Comparison of ENCODE assay signal across 8 cellular contexts in the genomic region with DNA sequence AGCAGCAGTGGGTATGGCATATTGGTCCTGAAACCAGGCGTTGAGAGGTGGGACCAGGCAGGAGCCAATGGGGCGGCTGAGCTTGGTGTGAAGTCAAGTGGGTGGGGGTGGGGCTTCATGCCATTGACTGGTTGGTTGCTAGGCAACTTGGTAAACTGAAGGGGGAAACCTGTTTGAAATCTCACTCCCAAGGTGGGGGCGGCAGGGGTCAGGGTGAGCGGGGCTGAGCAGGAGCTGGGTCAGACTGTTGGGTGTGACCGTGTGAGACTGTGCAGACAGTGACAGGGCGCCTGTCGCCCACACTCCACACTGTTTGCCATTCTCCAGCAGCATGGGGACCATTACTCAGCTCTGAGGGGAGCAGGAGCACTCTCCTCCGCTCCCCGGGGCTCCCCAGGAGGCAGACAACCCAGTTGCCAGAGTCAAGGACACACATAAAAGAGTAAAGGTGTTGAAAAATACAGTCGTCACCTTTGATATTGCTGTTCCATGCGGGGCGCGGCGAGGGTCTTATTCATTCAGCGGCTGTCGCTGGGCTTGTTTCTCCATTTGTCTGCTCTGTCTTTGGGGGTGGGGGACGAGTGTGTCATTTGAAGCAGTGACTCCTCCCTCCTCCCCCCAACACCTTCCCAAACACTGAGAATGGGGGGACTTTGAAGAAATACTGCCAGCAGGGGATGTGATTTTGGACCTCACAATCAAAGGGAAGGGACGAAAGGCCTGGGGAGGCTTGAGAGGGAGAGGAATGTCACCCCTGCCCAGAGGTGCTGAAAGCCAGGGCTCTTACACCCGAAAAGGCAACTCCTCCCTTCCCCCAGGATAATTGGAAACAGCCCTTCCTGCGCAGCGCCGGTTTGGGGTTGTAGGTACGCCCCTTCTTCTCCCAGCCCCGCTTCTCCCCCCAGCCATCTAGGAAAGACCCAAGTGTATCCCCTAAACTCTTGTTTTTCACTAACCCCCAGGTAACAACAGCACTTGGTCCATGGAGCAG. TPM values are rescaled to one million over a fixed set of nuclear protein-coding genes. Genes with fewer than 3 reads are reported as not detected.
DNase-seq lines count a peak whose midpoint lies in the region; ATAC-seq and TF ChIP-seq lines count a peak whose summit lies in the region.

No MANE protein-coding gene starts in this region.

- H3K9me3 ChIP-seq in mucosa of descending colon = no peaks in the 10 kb centered on the region

- intact Hi-C loops in mucosa of descending colon (cut with DNase I, micrococcal nuclease) = no loop called here

- no peaks in the 10 kb centered on the region for H3K36me3 ChIP-seq in mucosa of descending colon (ENCODE audit: low read depth)

- TF ChIP-seq CTCF in choroid plexus epithelial cell (conservative IDR thresholded peaks at IDR 0.05; ENCODE audit: low read depth, low read length) (no peak), mucosa of descending colon (IDR thresholded peaks at IDR 0.05) (no peak)

- no peak overlapping the region for H3K4me3 ChIP-seq in choroid plexus epithelial cell (ENCODE audit: low read depth, low read length)
- no peak overlapping the region for H3K4me3 ChIP-seq in mucosa of descending colon

- DNase-seq in Daoy (ENCODE audit: low read depth) (peak; percentile 82), NCI-H2227 (lab: John Stamatoyannopoulos, UW; ENCODE audit: unreplicated experiment) (peak; percentile 89), choroid plexus epithelial cell (ENCODE audit: low read depth) (peak; percentile 72), mucosa of descending colon (no peak), NK-92 (lab: John Stamatoyannopoulos, UW; ENCODE audit: unreplicated experiment) (no peak), epidermal melanocyte (ENCODE audit: insufficient read length, low spot score) (no peak)
- DNase-seq in activated CD4-positive, alpha-beta T cell treated with anti-CD3 and anti-CD28 coated beads, Interleukin-2, amount 50 U/mL, for 4 hours = no peak

- peaks cover 4% of the 10 kb centered on the region for H3K4me1 ChIP-seq in mucosa of descending colon (ENCODE audit: low read depth)

- peak; percentile 37 for ATAC-seq in mucosa of descending colon
- no peak for ATAC-seq in GM18858 (IDR thresholded peaks at IDR 0.05; ENCODE audit: unreplicated experiment)

RNA-seq across cellular contexts. Expression of gene EFNB3, which starts 1.1 kb away (rescaled TPM):
- 1.0 and 2.1 TPM in 2 replicates for total RNA-seq in Daoy (2014; rRNA removed; shearing (Covaris generic))
- total RNA-seq in mucosa of descending colon = 1 to 10 TPM in 1 of 3 donors, under 1 TPM in 2; 0.31 to 1.3 (median 0.35) TPM

RNA-seq across cellular contexts. Expression of gene DNAH2, which starts 13.7 kb away (rescaled TPM):
- under 0.01 TPM in 1 of 2 replicates, not detected in the other for total RNA-seq in Daoy (2014; rRNA removed; shearing (Covaris generic))
- under 1 TPM; 0.19 to 0.70 (median 0.29) TPM for total RNA-seq in mucosa of descending colon

RNA-seq across cellular contexts. Expression of gene WRAP53, which starts 15.6 kb away (rescaled TPM):
- total RNA-seq in Daoy (2014; rRNA removed; shearing (Covaris generic)) = 33.7 and 41.4 TPM in 2 replicates
- total RNA-seq in mucosa of descending colon = 1 to 10 TPM; 5.1 to 9.9 (median 5.8) TPM

RNA-seq across cellular contexts. Expression of gene TP53, which starts 16.6 kb away (rescaled TPM):
- total RNA-seq in Daoy (2014; rRNA removed; shearing (Covaris generic)) = 47.8 and 70.9 TPM in 2 replicates
- total RNA-seq in mucosa of descending colon = 10 to 100 TPM; 33.9 to 75.2 (median 57.0) TPM

RNA-seq across cellular contexts. Expression of gene ATP1B2, which starts 53.2 kb away (rescaled TPM):
- not detected in 2 replicates for total RNA-seq in Daoy (2014; rRNA removed; shearing (Covaris generic))
- 1 to 10 TPM in 1 of 3 donors, under 1 TPM in 2; 0.41 to 8.7 (median 0.67) TPM for total RNA-seq in mucosa of descending colon

Comparison
In these comparisons a context has a peak if more than half of its experiments do, and no peak if none do; other contexts are left out.
1. DNase-seq: peak in Daoy (single experiment), NCI-H2227 (single experiment) and choroid plexus epithelial cell (single experiment); none in mucosa of descending colon (0 of 3), NK-92 (single experiment), epidermal melanocyte (single experiment) and activated CD4-positive, alpha-beta T cell treated with anti-CD3 and anti-CD28 coated beads, Interleukin-2, amount 50 U/mL, for 4 hours (0 of 2).